In the genomic region with DNA sequence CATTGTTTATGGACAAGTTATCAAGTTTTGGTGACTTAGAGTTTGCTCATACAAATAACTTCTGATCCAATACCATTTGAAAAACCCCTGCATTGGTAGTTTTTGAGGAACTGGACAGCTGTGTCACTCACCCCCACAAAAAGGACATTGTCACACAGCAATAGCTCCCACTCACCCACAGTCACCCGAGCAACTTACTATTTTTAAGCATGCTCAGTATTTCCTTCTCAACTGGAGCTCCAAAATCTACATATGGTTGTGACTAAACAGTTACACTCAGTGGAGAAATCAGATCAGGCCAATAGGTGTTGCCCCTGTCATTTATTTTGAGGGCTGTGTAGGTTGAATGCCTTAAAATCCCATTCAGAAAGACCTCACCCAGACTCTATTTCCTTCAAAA, we compare ENCODE assay signal across 22 cellular contexts.
DNase-seq lines count a peak whose midpoint lies in the region; ATAC-seq, FAIRE-seq and TF ChIP-seq lines count a peak whose summit lies in the region.
"Had no signal": no experiment of that assay in that cellular context is flagged by ENCODE, and none has a peak within 500 bp of the region (broad histone marks: within the 10 kb centered on the region; RNA-seq: fewer than 3 reads in every experiment).

No MANE protein-coding gene starts in this region.

- H3K36me3 ChIP-seq in GM12878 (ENCODE audit: control insufficient read depth in 2 of 2, insufficient read depth in 2 of 2, low read length in 1 of 2): no peaks in the 10 kb centered on the region
- H3K36me3 ChIP-seq: BE2C had no signal

- intact Hi-C loops in GM12878 (cut with micrococcal nuclease; ENCODE audit: unreplicated experiment): loop anchor here (10.0 kb wide), 1 partner anchor 392 kb away; no protein-coding TSS in a partner anchor

- TF ChIP-seq RAD21 in GM12878 (IDR thresholded peaks at IDR 0.05; ENCODE audit: insufficient read depth, low read depth, low read length): no peak

- whole genome bisulfite sequencing in GM12878 (ENCODE audit: insufficient coverage, insufficient replicate concordance, low lambda C conversion rate, missing lambda C conversion rate): 0% methylated on average over 1 of the region's 1 CpG

- H3K4me3 Mint-ChIP-seq in stimulated activated effector memory CD8-positive, alpha-beta T cell treated with anti-CD3 and anti-CD28 coated beads, Interleukin-12 subunit alpha, Interleukin-12 subunit beta, amount 100 ng/mL, for 72 hours: no peak overlapping the region
- H3K4me3 Mint-ChIP-seq: CD4-positive, alpha-beta T cell; CD8-positive, alpha-beta memory T cell; GM23338; H9; HFFc6 had no signal

- H3K27me3 ChIP-seq in GM12878 (replicated peaks in 1 of 2; ENCODE audit: control insufficient read depth in 2 of 2, insufficient read depth in 2 of 2, low read length in 1 of 2): no peaks in the 10 kb centered on the region
- H3K27me3 ChIP-seq: BE2C had no signal

- FAIRE-seq in GM12878 (lab: Jason Lieb, UNC): no peak
- FAIRE-seq: A204.1, D721Med had no signal

- POLR2A ChIA-PET in GM12878 (lab: Charles Lee): no interaction called here

- H3K36me3 Mint-ChIP-seq in stimulated activated effector memory CD8-positive, alpha-beta T cell treated with anti-CD3 and anti-CD28 coated beads, Interleukin-12 subunit alpha, Interleukin-12 subunit beta, amount 100 ng/mL, for 72 hours: no peaks in the 10 kb centered on the region
- H3K36me3 Mint-ChIP-seq: CD8-positive, alpha-beta memory T cell had no signal

- peaks cover 3% of the 10 kb centered on the region; the same call in 1 of the 3 replicates for H3K9me3 ChIP-seq in GM12878 (replicated peaks; ENCODE audit: control insufficient read depth, insufficient read depth, low read length)
- H3K9me3 ChIP-seq: BE2C had no signal

- no peak overlapping the region for H2AFZ ChIP-seq in GM12878 (ENCODE audit: control insufficient read depth, low read depth, low read length)
- H2AFZ ChIP-seq: GM23338 had no signal

- no peak overlapping the region for H3K9ac ChIP-seq in GM12878 (ENCODE audit: control insufficient read depth, insufficient read depth, low read length)

- CTCF ChIA-PET in GM12878 (lab: Yijun Ruan, JAX): no interaction called here

- no TSS peak for BruUV-seq in GM12878 (replicated peaks; lab: Mats Ljungman, UMichigan)

- TF ChIP-seq EP300 in GM12878 (IDR thresholded peaks at IDR 0.05; ENCODE audit: borderline replicate concordance in 1 of 2, control insufficient read depth in 1 of 2, low read depth in 2 of 2, low read length in 2 of 2): no peak

- TF ChIP-seq POLR2A in GM12878 (IDR thresholded peaks at IDR 0.05; ENCODE audit: low read depth, low read length): no peak

- RAD21 ChIA-PET in GM12878 (lab: Charles Lee; ENCODE audit: unreplicated experiment): no interaction called here

- no peak overlapping the region for H3K27ac ChIP-seq in GM12878 (ENCODE audit: control insufficient read depth, insufficient read depth)
- H3K27ac ChIP-seq: 22Rv1, C4-2B had no signal

- TF ChIP-seq CTCF in AG10803 (conservative IDR thresholded peaks at IDR 0.05; ENCODE audit: low read length): no peak
- no peak for TF ChIP-seq CTCF in GM12878 (IDR thresholded peaks at IDR 0.05 in 2 of 3, conservative IDR thresholded peaks at IDR 0.05 in 1 of 3; ENCODE audit: control insufficient read depth in 2 of 3, extremely low read depth in 1 of 3, insufficient read depth in 1 of 3, low read depth in 3 of 3, low read length in 3 of 3)

- H3K4me2 ChIP-seq in GM12878 (ENCODE audit: control insufficient read depth, insufficient read depth): no peak overlapping the region
- H3K4me2 ChIP-seq: GM23338 had no signal

- in situ Hi-C loops in GM12878 (cut with MboI): no loop called here

- SMC1A ChIA-PET in GM12878 (lab: Charles Lee; ENCODE audit: uncharacterized antibody, unreplicated experiment): interaction anchor here (0.6 kb wide), 1 partner anchor 19 kb away, joined by 3 read pairs; no protein-coding TSS in a partner anchor

- peaks cover 11% of the 10 kb centered on the region for H3K4me1 Mint-ChIP-seq in stimulated activated effector memory CD8-positive, alpha-beta T cell treated with anti-CD3 and anti-CD28 coated beads, Interleukin-12 subunit alpha, Interleukin-12 subunit beta, amount 100 ng/mL, for 72 hours

- H3K79me2 ChIP-seq in GM12878 (ENCODE audit: control insufficient read depth, insufficient read depth, low read length): no peaks in the 10 kb centered on the region

- H3K9me3 Mint-ChIP-seq in stimulated activated effector memory CD8-positive, alpha-beta T cell treated with anti-CD3 and anti-CD28 coated beads, Interleukin-12 subunit alpha, Interleukin-12 subunit beta, amount 100 ng/mL, for 72 hours: peaks cover 4% of the 10 kb centered on the region
- H3K9me3 Mint-ChIP-seq: CD4-positive, alpha-beta T cell; GM23338 had no signal

- no peaks in the 10 kb centered on the region for H4K20me1 ChIP-seq in GM12878 (ENCODE audit: control insufficient read depth, insufficient read depth)

- no peak overlapping the region for H3K4me3 ChIP-seq in AG10803 (ENCODE audit: low read length)
- no peak overlapping the region for H3K4me3 ChIP-seq in GM12878
- H3K4me3 ChIP-seq: GM23338 had no signal

- DNase-seq in AG10803 (ENCODE audit: low read depth) (peak; percentile 34), CD1c-positive myeloid dendritic cell (ENCODE audit: extremely low spot score) (peak; percentile 78), GM12878 (ENCODE audit: low read depth, low spot score) (no peak), Kasumi-1 (lab: John Stamatoyannopoulos, UW) (no peak)
- DNase-seq in stimulated activated effector memory CD8-positive, alpha-beta T cell treated with anti-CD3 and anti-CD28 coated beads, Interleukin-12 subunit alpha, Interleukin-12 subunit beta, amount 100 ng/mL, for 72 hours (ENCODE audit: low spot score in 2 of 2): no peak
- no peak for DNase-seq in stimulated activated CD4-positive, alpha-beta T cell treated with anti-CD3 and anti-CD28 coated beads, Interleukin-15, amount 100 ng/mL, for 24 hours
- DNase-seq: AML-193; BE2C; CD4-positive, alpha-beta T cell; CD8-positive, alpha-beta memory T cell; DMS 273 treated with DMSO at 0.1 percent for 48 hours; DMS79; GF-D8; H9; HFFc6 had no signal

- ATAC-seq in GM12878: no peak
- peak; percentile 35 for ATAC-seq in stimulated activated effector memory CD8-positive, alpha-beta T cell treated with anti-CD3 and anti-CD28 coated beads, Interleukin-12 subunit alpha, Interleukin-12 subunit beta, amount 100 ng/mL, for 72 hours
- ATAC-seq in HG02884 (IDR thresholded peaks at IDR 0.05; ENCODE audit: unreplicated experiment): no peak
- ATAC-seq in GM18517 (IDR thresholded peaks at IDR 0.05; ENCODE audit: unreplicated experiment): no peak
- ATAC-seq: GM23338 had no signal

- H3K4me1 ChIP-seq in GM12878 (ENCODE audit: control insufficient read depth, insufficient read depth, low read length): peaks cover 2% of the 10 kb centered on the region; the same call in 1 of the 2 replicates

- no peak overlapping the region for H3K27ac Mint-ChIP-seq in stimulated activated effector memory CD8-positive, alpha-beta T cell treated with anti-CD3 and anti-CD28 coated beads, Interleukin-12 subunit alpha, Interleukin-12 subunit beta, amount 100 ng/mL, for 72 hours
- H3K27ac Mint-ChIP-seq: CD4-positive, alpha-beta T cell; CD8-positive, alpha-beta memory T cell; GM23338; H9; HFFc6 had no signal

TF ChIP-seq in GM12878, 131 proteins besides CTCF, POLR2A, EP300 and RAD21:
- TF ChIP-seq NFXL1 (IDR thresholded peaks at IDR 0.05; ENCODE audit: borderline replicate concordance) (no peak), SPI1 (IDR thresholded peaks at IDR 0.05; ENCODE audit: borderline replicate concordance, insufficient read depth, low read depth, low read length) (peak; percentile 33; the same call in 1 of the 2 replicates), NR2C1 (IDR thresholded peaks at IDR 0.05) (no peak), SRF (IDR thresholded peaks at IDR 0.05; ENCODE audit: low read depth in 2 of 2, low read length in 2 of 2) (no peak), GATAD2B (conservative IDR thresholded peaks at IDR 0.05; ENCODE audit: low read depth) (no peak), PAX5 (IDR thresholded peaks at IDR 0.05; ENCODE audit: borderline replicate concordance, low read depth, low read length) (no peak), TCF12 (IDR thresholded peaks at IDR 0.05; ENCODE audit: low read depth, low read length) (no peak)
- TF ChIP-seq, protein P1, sequence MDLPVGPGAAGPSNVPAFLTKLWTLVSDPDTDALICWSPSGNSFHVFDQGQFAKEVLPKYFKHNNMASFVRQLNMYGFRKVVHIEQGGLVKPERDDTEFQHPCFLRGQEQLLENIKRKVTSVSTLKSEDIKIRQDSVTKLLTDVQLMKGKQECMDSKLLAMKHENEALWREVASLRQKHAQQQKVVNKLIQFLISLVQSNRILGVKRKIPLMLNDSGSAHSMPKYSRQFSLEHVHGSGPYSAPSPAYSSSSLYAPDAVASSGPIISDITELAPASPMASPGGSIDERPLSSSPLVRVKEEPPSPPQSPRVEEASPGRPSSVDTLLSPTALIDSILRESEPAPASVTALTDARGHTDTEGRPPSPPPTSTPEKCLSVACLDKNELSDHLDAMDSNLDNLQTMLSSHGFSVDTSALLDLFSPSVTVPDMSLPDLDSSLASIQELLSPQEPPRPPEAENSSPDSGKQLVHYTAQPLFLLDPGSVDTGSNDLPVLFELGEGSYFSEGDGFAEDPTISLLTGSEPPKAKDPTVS (IDR thresholded peaks at IDR 0.05; ENCODE audit: low read depth, low read length): no peak

Comparison
In these comparisons a context has a peak if more than half of its experiments do, and no peak if none do; other contexts are left out.
1. DNase-seq: peak in AG10803 (single experiment) and CD1c-positive myeloid dendritic cell (single experiment); none in GM12878 (single experiment), stimulated activated effector memory CD8-positive, alpha-beta T cell treated with anti-CD3 and anti-CD28 coated beads, Interleukin-12 subunit alpha, Interleukin-12 subunit beta, amount 100 ng/mL, for 72 hours (0 of 2), Kasumi-1 (0 of 2) and stimulated activated CD4-positive, alpha-beta T cell treated with anti-CD3 and anti-CD28 coated beads, Interleukin-15, amount 100 ng/mL, for 24 hours (single experiment).